ENCODE assay signal across 8 cellular contexts in genomic region chr1:206933333-206933945, GRCh38. TPM values are rescaled to one million over a fixed set of nuclear protein-coding genes. Genes with fewer than 3 reads are reported as not detected.
DNase-seq lines count a peak whose midpoint lies in the region; ATAC-seq and TF ChIP-seq lines count a peak whose summit lies in the region.

No MANE protein-coding gene starts in this region.

- ATAC-seq in heart right ventricle (peak in 3 of 8 donors; percentile 27 to 45 (median 30)), HG02840 (IDR thresholded peaks at IDR 0.05; ENCODE audit: low FRiP score, unreplicated experiment) (no peak)

- TF ChIP-seq CTCF in GM06990 (IDR thresholded peaks at IDR 0.05; ENCODE audit: insufficient read depth, low read length, poor library complexity, severe bottlenecking) (peak; percentile 97), heart right ventricle (IDR thresholded peaks at IDR 0.05) (peak in 7 of 9 donors; percentile 38 to 83 (median 46))

- no peaks in the 10 kb centered on the region for H3K9me3 Mint-ChIP-seq in activated T-cell treated with anti-CD3 and anti-CD28 coated beads, Interleukin-2, amount 50 U/mL, for 24 hours

- H3K4me1 Mint-ChIP-seq in activated T-cell treated with anti-CD3 and anti-CD28 coated beads, Interleukin-2, amount 50 U/mL, for 24 hours (ENCODE audit: low read depth): peaks cover 44% of the 10 kb centered on the region

- no peak overlapping the region for H3K4me3 Mint-ChIP-seq in activated T-cell treated with anti-CD3 and anti-CD28 coated beads, Interleukin-2, amount 50 U/mL, for 24 hours

- peak; percentile 56 for DNase-seq in GM06990 (ENCODE audit: extremely low read depth, insufficient read length)
- peak; percentile 36 for DNase-seq in NCI-H69 (lab: John Stamatoyannopoulos, UW)
- peak; percentile 81 for DNase-seq in activated T-cell treated with anti-CD3 and anti-CD28 coated beads, Interleukin-2, amount 50 U/mL, for 24 hours
- peak in 1 of 2 donors; percentile 31 for DNase-seq in heart right ventricle
- DNase-seq in stimulated activated CD4-positive, alpha-beta T cell treated with anti-CD3 and anti-CD28 coated beads, TNF-alpha, amount 100 ng/mL, for 24 hours (ENCODE audit: low read depth in 3 of 3): peak in 2 of 3 experiments; percentile 60 to 74
- DNase-seq in NCI-H774 (lab: John Stamatoyannopoulos, UW): no peak
- no peak for DNase-seq in NCI-H2107 (lab: John Stamatoyannopoulos, UW)

- H3K9me3 ChIP-seq in heart right ventricle: no peaks in the 10 kb centered on the region

- WGBS in heart right ventricle, 2 donors: 72 to 73% methylated on average over 8 of the region's 8 CpGs

- H3K4me3 ChIP-seq in GM06990 (replicated peaks; ENCODE audit: low read depth, low read length) (no peak overlapping the region), heart right ventricle (no peak overlapping the region)

- intact Hi-C loops in heart right ventricle (cut with DNase I): no loop called here

- H3K27ac Mint-ChIP-seq in activated T-cell treated with anti-CD3 and anti-CD28 coated beads, Interleukin-2, amount 50 U/mL, for 24 hours: no peak overlapping the region

- no peak overlapping the region for H3K27ac ChIP-seq in heart right ventricle

- H3K36me3 ChIP-seq in GM06990 (ENCODE audit: control insufficient read depth, insufficient read depth, low read length) (no peaks in the 10 kb centered on the region), heart right ventricle (no peaks in the 10 kb centered on the region)

- H3K36me3 Mint-ChIP-seq in activated T-cell treated with anti-CD3 and anti-CD28 coated beads, Interleukin-2, amount 50 U/mL, for 24 hours (ENCODE audit: low read depth): no peaks in the 10 kb centered on the region

- H3K4me1 ChIP-seq in heart right ventricle: peaks cover 0 to 11% (median 0%) of the 10 kb centered on the region in 9 donors

- no peaks in the 10 kb centered on the region for H3K27me3 Mint-ChIP-seq in activated T-cell treated with anti-CD3 and anti-CD28 coated beads, Interleukin-2, amount 50 U/mL, for 24 hours

- H3K27me3 ChIP-seq in GM06990 (replicated peaks; ENCODE audit: control insufficient read depth, insufficient read depth, low read length) (no peaks in the 10 kb centered on the region), heart right ventricle (peaks cover 0 to 12% (median 0%) of the 10 kb centered on the region in 7 donors)

RNA-seq across cellular contexts. Expression of gene FCMR, which starts 11.7 kb away (rescaled TPM):
- 10 to 100 TPM in 1 of 10 donors, 1 to 10 TPM in 9; 1.3 to 13.4 (median 3.7) TPM for total RNA-seq in heart right ventricle
- 1 to 10 TPM in 1 of 2 donors, under 1 TPM in 1; 0.37 to 2.8 TPM for polyA plus RNA-seq in heart right ventricle

RNA-seq across cellular contexts. Expression of gene PIGR, which starts 12.8 kb away (rescaled TPM):
- under 1 TPM in 2 of 10 donors, not detected in 8; 0.10 to 0.11 TPM for total RNA-seq in heart right ventricle
- under 1 TPM in 1 of 2 donors, not detected in 1; 0.01 TPM for polyA plus RNA-seq in heart right ventricle

RNA-seq across cellular contexts. Expression of gene IL24, which starts 36.2 kb away (rescaled TPM):
- not detected for total RNA-seq in heart right ventricle
- under 1 TPM in 1 of 2 donors, not detected in 1; 0.26 TPM for polyA plus RNA-seq in heart right ventricle

RNA-seq across cellular contexts. Expression of gene FCAMR, which starts 36.8 kb away (rescaled TPM):
- total RNA-seq in heart right ventricle: not detected
- not detected for polyA plus RNA-seq in heart right ventricle

Comparison
In these comparisons a context has a peak if more than half of its experiments do, and no peak if none do; other contexts are left out.
1. DNase-seq: peak in GM06990 (single experiment), NCI-H69 (single experiment), activated T-cell treated with anti-CD3 and anti-CD28 coated beads, Interleukin-2, amount 50 U/mL, for 24 hours (single experiment) and stimulated activated CD4-positive, alpha-beta T cell treated with anti-CD3 and anti-CD28 coated beads, TNF-alpha, amount 100 ng/mL, for 24 hours (2 of 3); none in NCI-H774 (single experiment) and NCI-H2107 (single experiment).